In the genomic region with DNA sequence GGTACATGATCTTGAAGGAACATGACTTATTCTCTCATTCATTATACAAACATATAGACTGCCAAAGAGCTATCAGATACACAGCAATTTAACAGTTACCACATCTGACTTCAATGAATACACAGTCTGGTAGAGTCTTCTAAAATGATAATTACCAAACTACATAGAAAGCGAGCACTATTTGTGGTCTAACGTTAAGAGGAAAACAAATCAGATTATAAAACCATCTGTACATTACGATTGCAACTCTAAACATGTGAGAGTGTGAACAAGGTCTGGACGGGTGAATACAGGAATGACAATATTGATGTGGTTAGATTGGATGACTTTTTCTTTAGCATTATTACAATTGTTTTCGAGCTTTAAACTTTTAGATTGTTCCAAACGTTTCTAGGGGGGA, we compare ENCODE assay signal across 26 cellular contexts. TPM values are rescaled to one million over a fixed set of nuclear protein-coding genes. Genes with fewer than 3 reads are reported as not detected.
"Had no signal": no experiment of that assay in that cellular context is flagged by ENCODE, and none has a peak within 500 bp of the region (broad histone marks: within the 10 kb centered on the region; RNA-seq: fewer than 3 reads in every experiment).

No MANE protein-coding gene starts in this region.

- H3K36me3 ChIP-seq: gastrocnemius medialis, pancreas, prostate gland, sigmoid colon, transverse colon had no signal

- H3K9me3 ChIP-seq: gastrocnemius medialis, pancreas, prostate gland, sigmoid colon, testis, transverse colon had no signal

- DNase-seq: activated CD4-positive, alpha-beta T cell treated with anti-CD3 and anti-CD28 coated beads for 36 hours; activated CD4-positive, alpha-beta T cell treated with anti-CD3 and anti-CD28 coated beads, Interleukin-2, amount 50 U/mL, for 48 hours; activated CD4-positive, CD25-positive, alpha-beta regulatory T cell; activated CD8-positive, alpha-beta memory T cell treated with anti-CD3 and anti-CD28 coated beads, Interleukin-2, amount 50 U/mL, for 48 hours; activated T-cell treated with anti-CD3 and anti-CD28 coated beads, Interleukin-2, amount 50 U/mL, for 4 hours; effector CD8-positive, alpha-beta T cell; gastrocnemius medialis; glutamatergic neuron; islet precursor cell; left colon; pancreas; retina; sigmoid colon; small intestine; stimulated activated CD4-positive, alpha-beta T cell treated with anti-CD3 and anti-CD28 coated beads, Interleukin-4, amount 100 ng/mL, for 24 hours; stimulated activated naive CD4-positive, alpha-beta T cell; testis; transverse colon had no signal

- ATAC-seq: activated CD4-positive, alpha-beta T cell treated with anti-CD3 and anti-CD28 coated beads for 36 hours; activated T-cell treated with anti-CD3 and anti-CD28 coated beads, Interleukin-2, amount 50 U/mL, for 4 hours; gastrocnemius medialis; left colon; pancreas had no signal

- H3K4me3 Mint-ChIP-seq: activated CD4-positive, alpha-beta T cell treated with anti-CD3 and anti-CD28 coated beads for 36 hours; activated T-cell treated with anti-CD3 and anti-CD28 coated beads, Interleukin-2, amount 50 U/mL, for 4 hours had no signal

- H3K4me1 ChIP-seq: pancreas, prostate gland, testis had no signal

- H3K27ac ChIP-seq: gastrocnemius medialis, pancreas, prostate gland, sigmoid colon, testis, transverse colon had no signal

- H3K27me3 ChIP-seq: gastrocnemius medialis, pancreas, sigmoid colon, testis had no signal

- H3K4me3 ChIP-seq: gastrocnemius medialis, pancreas, prostate gland, sigmoid colon, testis, transverse colon had no signal

- H3K36me3 Mint-ChIP-seq: activated naive CD4-positive, alpha-beta T cell treated with anti-CD3 and anti-CD28 coated beads, Interleukin-2, amount 50 U/mL, for 24 hours had no signal

- H3K27ac Mint-ChIP-seq: activated CD4-positive, alpha-beta T cell treated with anti-CD3 and anti-CD28 coated beads for 36 hours; activated naive CD4-positive, alpha-beta T cell treated with anti-CD3 and anti-CD28 coated beads, Interleukin-2, amount 50 U/mL, for 24 hours; activated T-helper 2 cell treated with anti-CD3 and anti-CD28 coated beads, Interferon-gamma antibody, Interleukin-2, Interleukin-4, amounts not matched to agents 10 μg/mL and 5 μg/mL and 100 μg/mL, durations not matched to agents 14 hours and 24 hours and 36 hours had no signal

- H3K9me3 Mint-ChIP-seq: activated naive CD4-positive, alpha-beta T cell treated with anti-CD3 and anti-CD28 coated beads, Interleukin-2, amount 50 U/mL, for 24 hours; activated T-cell treated with anti-CD3 and anti-CD28 coated beads, Interleukin-2, amount 50 U/mL, for 4 hours had no signal

RNA-seq across cellular contexts. Expression of gene CX3CR1, which starts 16.3 kb away (rescaled TPM):
- total RNA-seq: bronchial epithelial cell, dermis microvascular lymphatic vessel endothelial cell, epithelial cell of proximal tubule, mammary epithelial cell had no signal
- polyA plus RNA-seq: mammary epithelial cell, neural cell had no signal
